10 cellular contexts compared by ENCODE assay signal in the genomic region with DNA sequence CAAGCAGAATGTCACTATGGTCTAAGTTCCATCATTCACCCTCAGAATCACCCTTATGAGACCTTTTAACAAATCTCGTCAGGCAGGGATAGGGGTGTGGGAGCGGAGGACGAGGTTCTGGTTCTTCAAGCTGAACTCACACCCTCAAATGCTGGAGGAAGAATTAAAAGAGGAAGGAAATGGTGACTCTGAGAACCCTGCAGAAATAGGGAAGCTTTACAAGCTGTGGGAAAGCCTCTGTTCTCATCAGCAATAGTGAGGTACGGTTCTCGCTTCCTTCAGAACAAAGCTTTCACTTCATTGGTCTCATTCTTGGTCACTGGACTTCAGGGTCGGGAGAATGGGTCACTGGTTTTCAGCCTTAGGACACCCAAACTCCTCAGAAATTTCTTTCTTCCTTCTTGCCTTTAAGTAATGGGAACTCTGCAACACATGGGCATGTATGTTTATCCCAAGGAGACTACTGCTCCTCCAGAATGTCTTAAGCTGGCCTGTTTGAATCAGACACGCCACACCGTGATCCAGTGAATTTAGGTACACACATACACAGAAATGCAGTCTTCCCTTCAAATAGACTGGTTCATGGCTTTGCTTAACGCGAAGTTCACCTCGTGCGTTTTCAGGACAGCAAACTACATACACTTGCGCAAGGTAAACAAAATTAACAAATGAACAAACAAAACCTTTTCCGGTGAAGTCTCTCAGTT.
DNase-seq lines count a peak whose midpoint lies in the region; ATAC-seq and TF ChIP-seq lines count a peak whose summit lies in the region.
"Had no signal": no experiment of that assay in that cellular context is flagged by ENCODE, and none has a peak within 500 bp of the region (broad histone marks: within the 10 kb centered on the region; RNA-seq: fewer than 3 reads in every experiment).

No MANE protein-coding gene starts in this region.

- ATAC-seq in HG03135 (IDR thresholded peaks at IDR 0.05; ENCODE audit: unreplicated experiment) (peak; percentile 68), SK-N-SH treated with all-trans-retinoic acid at 6 μM for 48 hours (no peak)
- no peak for ATAC-seq in stimulated activated effector memory CD8-positive, alpha-beta T cell treated with anti-CD3 and anti-CD28 coated beads, Interleukin-12 subunit alpha, Interleukin-12 subunit beta, amount 100 ng/mL, for 72 hours

- H3K4me1 Mint-ChIP-seq in activated CD4-positive, alpha-beta memory T cell treated with anti-CD3 and anti-CD28 coated beads for 36 hours (ENCODE audit: low read depth) = peaks cover 26% of the 10 kb centered on the region
- peaks cover 10% of the 10 kb centered on the region for H3K4me1 Mint-ChIP-seq in activated CD4-positive, alpha-beta memory T cell treated with anti-CD3 and anti-CD28 coated beads, Interleukin-2, amount 10 ng/mL, durations not matched to agents 7 days and 5 days
- peaks cover 58% of the 10 kb centered on the region for H3K4me1 Mint-ChIP-seq in activated naive CD8-positive, alpha-beta T cell (ENCODE audit: low read depth)
- H3K4me1 Mint-ChIP-seq in stimulated activated effector memory CD8-positive, alpha-beta T cell treated with anti-CD3 and anti-CD28 coated beads, Interleukin-12 subunit alpha, Interleukin-12 subunit beta, amount 100 ng/mL, for 72 hours = peaks cover 32% of the 10 kb centered on the region

- CTCF ChIA-PET in activated CD4-positive, alpha-beta memory T cell treated with anti-CD3 and anti-CD28 coated beads for 36 hours (lab: Charles Lee) = no interaction called here
- CTCF ChIA-PET in activated CD4-positive, alpha-beta memory T cell treated with anti-CD3 and anti-CD28 coated beads, Interleukin-2, amount 10 ng/mL, durations not matched to agents 7 days and 5 days (lab: Charles Lee) = interaction anchor here (0.5 kb wide), 1 partner anchor 126 kb away, joined by 5 read pairs; no protein-coding TSS in a partner anchor

- no peak for DNase-seq in activated CD4-positive, alpha-beta memory T cell treated with anti-CD3 and anti-CD28 coated beads for 36 hours
- no peak for DNase-seq in activated CD4-positive, alpha-beta memory T cell treated with anti-CD3 and anti-CD28 coated beads, Interleukin-2, amount 10 ng/mL, durations not matched to agents 7 days and 5 days
- DNase-seq in stimulated activated effector memory CD8-positive, alpha-beta T cell treated with anti-CD3 and anti-CD28 coated beads, Interleukin-12 subunit alpha, Interleukin-12 subunit beta, amount 100 ng/mL, for 72 hours (ENCODE audit: low spot score in 2 of 2) = no peak
- DNase-seq in NCI-H1417 treated with DMSO at 0.1 percent for 48 hours (lab: John Stamatoyannopoulos, UW) = no peak
- no peak for DNase-seq in HK-2 (ENCODE audit: unreplicated experiment)
- DNase-seq: ACHN, anterior cingulate cortex had no signal

- peaks cover 38% of the 10 kb centered on the region for H3K36me3 Mint-ChIP-seq in activated CD4-positive, alpha-beta memory T cell treated with anti-CD3 and anti-CD28 coated beads for 36 hours
- H3K36me3 Mint-ChIP-seq in activated CD4-positive, alpha-beta memory T cell treated with anti-CD3 and anti-CD28 coated beads, Interleukin-2, amount 10 ng/mL, durations not matched to agents 7 days and 5 days (ENCODE audit: low read depth) = peaks cover 53% of the 10 kb centered on the region
- H3K36me3 Mint-ChIP-seq in activated naive CD8-positive, alpha-beta T cell = peaks cover 34% of the 10 kb centered on the region
- H3K36me3 Mint-ChIP-seq in stimulated activated effector memory CD8-positive, alpha-beta T cell treated with anti-CD3 and anti-CD28 coated beads, Interleukin-12 subunit alpha, Interleukin-12 subunit beta, amount 100 ng/mL, for 72 hours = peaks cover 88% of the 10 kb centered on the region

- peak overlapping the region; percentile 71 for H3K27ac Mint-ChIP-seq in activated CD4-positive, alpha-beta memory T cell treated with anti-CD3 and anti-CD28 coated beads for 36 hours
- no peak overlapping the region for H3K27ac Mint-ChIP-seq in activated CD4-positive, alpha-beta memory T cell treated with anti-CD3 and anti-CD28 coated beads, Interleukin-2, amount 10 ng/mL, durations not matched to agents 7 days and 5 days
- H3K27ac Mint-ChIP-seq in activated naive CD8-positive, alpha-beta T cell = peak overlapping the region; percentile 88
- peak overlapping the region; percentile 75 for H3K27ac Mint-ChIP-seq in stimulated activated effector memory CD8-positive, alpha-beta T cell treated with anti-CD3 and anti-CD28 coated beads, Interleukin-12 subunit alpha, Interleukin-12 subunit beta, amount 100 ng/mL, for 72 hours

- no peak overlapping the region for H3K4me3 Mint-ChIP-seq in activated CD4-positive, alpha-beta memory T cell treated with anti-CD3 and anti-CD28 coated beads for 36 hours
- H3K4me3 Mint-ChIP-seq in activated CD4-positive, alpha-beta memory T cell treated with anti-CD3 and anti-CD28 coated beads, Interleukin-2, amount 10 ng/mL, durations not matched to agents 7 days and 5 days = no peak overlapping the region
- H3K4me3 Mint-ChIP-seq in activated naive CD8-positive, alpha-beta T cell = peak overlapping the region; percentile 68
- no peak overlapping the region for H3K4me3 Mint-ChIP-seq in stimulated activated effector memory CD8-positive, alpha-beta T cell treated with anti-CD3 and anti-CD28 coated beads, Interleukin-12 subunit alpha, Interleukin-12 subunit beta, amount 100 ng/mL, for 72 hours

- H3K9me3 Mint-ChIP-seq in activated CD4-positive, alpha-beta memory T cell treated with anti-CD3 and anti-CD28 coated beads for 36 hours = peaks cover 19% of the 10 kb centered on the region
- peaks cover 10% of the 10 kb centered on the region for H3K9me3 Mint-ChIP-seq in activated CD4-positive, alpha-beta memory T cell treated with anti-CD3 and anti-CD28 coated beads, Interleukin-2, amount 10 ng/mL, durations not matched to agents 7 days and 5 days
- H3K9me3 Mint-ChIP-seq in activated naive CD8-positive, alpha-beta T cell (ENCODE audit: low read depth) = peaks cover 3% of the 10 kb centered on the region
- no peaks in the 10 kb centered on the region for H3K9me3 Mint-ChIP-seq in stimulated activated effector memory CD8-positive, alpha-beta T cell treated with anti-CD3 and anti-CD28 coated beads, Interleukin-12 subunit alpha, Interleukin-12 subunit beta, amount 100 ng/mL, for 72 hours

- intact Hi-C loops in activated CD4-positive, alpha-beta memory T cell treated with anti-CD3 and anti-CD28 coated beads for 36 hours (cut with micrococcal nuclease) = no loop called here

- POLR2A ChIA-PET in activated CD4-positive, alpha-beta memory T cell treated with anti-CD3 and anti-CD28 coated beads for 36 hours (lab: Charles Lee) = interaction anchor here (0.5 kb wide), 1 partner anchor 270 kb away, joined by 3 read pairs; no protein-coding TSS in a partner anchor
- POLR2A ChIA-PET in activated CD4-positive, alpha-beta memory T cell treated with anti-CD3 and anti-CD28 coated beads, Interleukin-2, amount 10 ng/mL, durations not matched to agents 7 days and 5 days (lab: Charles Lee) = interaction anchor here (1.1 kb wide), 1 partner anchor 256 kb away, joined by 3 read pairs; no protein-coding TSS in a partner anchor

- no peaks in the 10 kb centered on the region for H3K27me3 Mint-ChIP-seq in activated CD4-positive, alpha-beta memory T cell treated with anti-CD3 and anti-CD28 coated beads for 36 hours
- no peaks in the 10 kb centered on the region for H3K27me3 Mint-ChIP-seq in activated CD4-positive, alpha-beta memory T cell treated with anti-CD3 and anti-CD28 coated beads, Interleukin-2, amount 10 ng/mL, durations not matched to agents 7 days and 5 days
- no peaks in the 10 kb centered on the region for H3K27me3 Mint-ChIP-seq in activated naive CD8-positive, alpha-beta T cell

TF ChIP-seq in SK-N-SH treated with all-trans-retinoic acid at 6 μM for 48 hours, 23 proteins besides CTCF, POLR2A, EP300 and RAD21:
- TF ChIP-seq BACH2 (CRISPR knock-in tag; IDR thresholded peaks at IDR 0.05; ENCODE audit: borderline replicate concordance) (no peak), ZNF8 (CRISPR knock-in tag; IDR thresholded peaks at IDR 0.05) (no peak), ZC3H10 (CRISPR knock-in tag; IDR thresholded peaks at IDR 0.05) (no peak)
